Comparison of ENCODE assay signal across 8 cellular contexts in genomic region chr3:170584585-170585007, GRCh38. TPM values are rescaled to one million over a fixed set of nuclear protein-coding genes. Genes with fewer than 3 reads are reported as not detected.
DNase-seq lines count a peak whose midpoint lies in the region; ATAC-seq and TF ChIP-seq lines count a peak whose summit lies in the region.

No MANE protein-coding gene starts in this region.

- intact Hi-C loops in mucosa of descending colon (cut with DNase I, micrococcal nuclease): no loop called here
- intact Hi-C loops in esophagus squamous epithelium (cut with DNase I): no loop called here

- DNase-seq in GM03348 (ENCODE audit: low spot score) (peak; percentile 83), M059J (ENCODE audit: low read depth) (peak; percentile 79), erythroblast (lab: John Stamatoyannopoulos, UW) (peak; percentile 75 to 80), mucosa of descending colon (peak; percentile 55 to 79 (median 67)), thoracic aorta (ENCODE audit: low spot score) (no peak), NCI-H774 (lab: John Stamatoyannopoulos, UW) (no peak), esophagus squamous epithelium (lab: John Stamatoyannopoulos, UW) (no peak)
- DNase-seq in activated CD8-positive, alpha-beta memory T cell treated with anti-CD3 and anti-CD28 coated beads for 24 hours: peak; percentile 71

- no peak for TF ChIP-seq POLR2A in erythroblast (IDR thresholded peaks at IDR 0.05; ENCODE audit: low read length)
- no peak for TF ChIP-seq POLR2A in esophagus squamous epithelium (IDR thresholded peaks at IDR 0.05)

- ATAC-seq in mucosa of descending colon: peak; percentile 71
- ATAC-seq in thoracic aorta (ENCODE audit: insufficient number of reproducible peaks, low FRiP score, low read depth): no peak

- H3K9me3 ChIP-seq in mucosa of descending colon (no peaks in the 10 kb centered on the region), thoracic aorta (no peaks in the 10 kb centered on the region), esophagus squamous epithelium (no peaks in the 10 kb centered on the region)

- H3K27me3 ChIP-seq in thoracic aorta (replicated peaks; ENCODE audit: insufficient read depth) (no peaks in the 10 kb centered on the region), esophagus squamous epithelium (peaks cover 0 to 79% (median 12%) of the 10 kb centered on the region in 4 donors)

- 7 to 10% methylated on average over 4 to 10 of the region's 20 CpGs for WGBS in esophagus squamous epithelium, 2 donors

- TF ChIP-seq CTCF in mucosa of descending colon (IDR thresholded peaks at IDR 0.05) (no peak), thoracic aorta (IDR thresholded peaks at IDR 0.05) (no peak), esophagus squamous epithelium (IDR thresholded peaks at IDR 0.05) (no peak)

- no peaks in the 10 kb centered on the region for H3K36me3 ChIP-seq in mucosa of descending colon (ENCODE audit: low read depth)
- no peaks in the 10 kb centered on the region for H3K36me3 ChIP-seq in thoracic aorta
- no peaks in the 10 kb centered on the region for H3K36me3 ChIP-seq in esophagus squamous epithelium

- H3K4me1 ChIP-seq in mucosa of descending colon (ENCODE audit: low read depth): no peaks in the 10 kb centered on the region
- H3K4me1 ChIP-seq in thoracic aorta (ENCODE audit: control insufficient read depth in 1 of 2, low read depth in 2 of 2): peaks cover 6 to 9% of the 10 kb centered on the region in 2 donors
- H3K4me1 ChIP-seq in esophagus squamous epithelium: peaks cover 0 to 15% (median 0%) of the 10 kb centered on the region in 3 donors

- H3K4me3 ChIP-seq in mucosa of descending colon (no peak overlapping the region), thoracic aorta (peak overlapping the region; percentile 50), esophagus squamous epithelium (no peak overlapping the region)

- no peak overlapping the region for H3K27ac ChIP-seq in thoracic aorta
- H3K27ac ChIP-seq in esophagus squamous epithelium: no peak overlapping the region

RNA-seq across cellular contexts. Expression of gene SLC7A14, which starts 1.3 kb away (rescaled TPM):
- total RNA-seq in M059J (2014; rRNA removed; shearing (Covaris generic)): 2.8 and 2.9 TPM in 2 replicates
- total RNA-seq in mucosa of descending colon: 1 to 10 TPM in 1 of 3 donors, under 1 TPM in 2; 0.26 to 2.9 (median 0.29) TPM
- total RNA-seq in thoracic aorta: not detected
- total RNA-seq in esophagus squamous epithelium: under 1 TPM in 1 of 4 donors, not detected in 3; under 0.01 TPM

Comparison
In these comparisons a context has a peak if more than half of its experiments do, and no peak if none do; other contexts are left out.
1. DNase-seq: peak in GM03348 (single experiment), M059J (single experiment), activated CD8-positive, alpha-beta memory T cell treated with anti-CD3 and anti-CD28 coated beads for 24 hours (single experiment), erythroblast (2 of 2) and mucosa of descending colon (3 of 3); none in thoracic aorta (single experiment), NCI-H774 (single experiment) and esophagus squamous epithelium (single experiment).